In genomic region chr4:84583871-84584373, GRCh38 we compare ENCODE assay signal across 8 cellular contexts. TPM values are rescaled to one million over a fixed set of nuclear protein-coding genes. Genes with fewer than 3 reads are reported as not detected.
A peak's percentile ranks its signal among the peaks of the same experiment; 100 is the strongest.
DNase-seq lines count a peak whose midpoint lies in the region; ATAC-seq, FAIRE-seq and TF ChIP-seq lines count a peak whose summit lies in the region.

No MANE protein-coding gene starts in this region.

- H3K9me3 ChIP-seq in BLaER1: peaks cover 27% of the 10 kb centered on the region
- no peaks in the 10 kb centered on the region for H3K9me3 ChIP-seq in body of pancreas
- H3K9me3 ChIP-seq in lung (ENCODE audit: control insufficient read depth in 2 of 2, insufficient read depth in 1 of 2, low read length in 1 of 2): peaks cover 3 to 7% of the 10 kb centered on the region in 2 donors

- no peak overlapping the region for H3K27ac ChIP-seq in BLaER1
- H3K27ac ChIP-seq in body of pancreas: peak overlapping the region; percentile 83 to 94 (median 94)
- H3K27ac ChIP-seq in lung (ENCODE audit: low read depth in 1 of 2, low read length in 1 of 2): peak overlapping the region; percentile 87 to 93

- H3K36me3 ChIP-seq in BLaER1 (no peaks in the 10 kb centered on the region), body of pancreas (replicated peaks in 1 of 2; ENCODE audit: insufficient read depth in 1 of 2, low read depth in 2 of 2) (no peaks in the 10 kb centered on the region), lung (ENCODE audit: control insufficient read depth in 2 of 2, insufficient read depth in 2 of 2, low read length in 2 of 2) (no peaks in the 10 kb centered on the region)

- H3K4me1 ChIP-seq in BLaER1: peaks cover 6% of the 10 kb centered on the region; the same call in 1 of the 2 replicates
- peaks cover 27% of the 10 kb centered on the region for H3K4me1 ChIP-seq in body of pancreas
- H3K4me1 ChIP-seq in lung (ENCODE audit: control insufficient read depth in 2 of 2, insufficient read depth in 2 of 2, low read length in 2 of 2): peaks cover 0 to 7% of the 10 kb centered on the region in 2 donors

- CTCF ChIA-PET in HEK293T (lab: Yijun Ruan, JAX): interaction anchor here (0.9 to 1.6 kb wide), 3 partner anchors 8 to 387 kb away, joined by 3 read pairs; no protein-coding TSS in a partner anchor

- intact Hi-C loops in body of pancreas (cut with DNase I): no loop called here

- no peak for TF ChIP-seq POLR2A in body of pancreas (IDR thresholded peaks at IDR 0.05)
- TF ChIP-seq POLR2A in GM12892 (IDR thresholded peaks at IDR 0.05; ENCODE audit: low read depth, low read length): no peak

- H3K9ac ChIP-seq in BLaER1: no peak overlapping the region

- H4K20me1 ChIP-seq in BLaER1: no peaks in the 10 kb centered on the region

- DNase-seq in HT-29 (ENCODE audit: low spot score): peak; percentile 62
- DNase-seq in body of pancreas: no peak
- DNase-seq in lung (ENCODE audit: low spot score): no peak
- DNase-seq in SW 1271 (lab: John Stamatoyannopoulos, UW): no peak
- no peak for DNase-seq in GM12892 (ENCODE audit: insufficient read length)
- no peak for DNase-seq in UCSD-AML1 (lab: John Stamatoyannopoulos, UW; ENCODE audit: unreplicated experiment)
- DNase-seq in HEK293T (ENCODE audit: extremely low spot score): no peak

- peak overlapping the region; percentile 83 for H3K4me2 ChIP-seq in BLaER1

- WGBS in body of pancreas, 2 donors: 7 to 10% methylated on average over 15 of the region's 15 CpGs
- 13 to 15% methylated on average over 15 of the region's 15 CpGs for WGBS in lung, 2 donors

- H3K27me3 ChIP-seq in BLaER1 (peaks cover 49% of the 10 kb centered on the region), body of pancreas (no peaks in the 10 kb centered on the region), lung (ENCODE audit: control insufficient read depth, insufficient read depth) (no peaks in the 10 kb centered on the region)

- no peak for FAIRE-seq in GM12892 (lab: Jason Lieb, UNC)

- POLR2A ChIA-PET in HEK293T (lab: Yijun Ruan, JAX): interaction anchor here (1.0 kb wide), 1 partner anchor 10 kb away, joined by 3 read pairs; no protein-coding TSS in a partner anchor

- ATAC-seq in body of pancreas (no peak), lung (ENCODE audit: insufficient read depth, low FRiP score) (no peak)

- TF ChIP-seq CTCF in body of pancreas (IDR thresholded peaks at IDR 0.05) (no peak), lung (IDR thresholded peaks at IDR 0.05; ENCODE audit: control extremely low read depth, extremely low read depth) (no peak)

- H3K4me3 ChIP-seq in BLaER1 (peak overlapping the region; percentile 70), body of pancreas (peak overlapping the region; percentile 37 to 71), lung (peak overlapping the region; percentile 62)

TF ChIP-seq in HEK293T, 16 proteins besides CTCF, POLR2A, EP300 and RAD21:
- TF ChIP-seq ZNF384 (IDR thresholded peaks at IDR 0.05) (no peak), SP1 (IDR thresholded peaks at IDR 0.05) (no peak), TARDBP (IDR thresholded peaks at IDR 0.05) (no peak), PKNOX1 (IDR thresholded peaks at IDR 0.05) (no peak), FOXM1 (IDR thresholded peaks at IDR 0.05; ENCODE audit: borderline replicate concordance) (no peak), ARNT (IDR thresholded peaks at IDR 0.05) (no peak), ELF4 (IDR thresholded peaks at IDR 0.05) (no peak), BHLHE40 (IDR thresholded peaks at IDR 0.05; ENCODE audit: borderline replicate concordance) (no peak)

RNA-seq across cellular contexts. Expression of gene CDS1, which starts 1.0 kb away (rescaled TPM):
- 11.6 and 14.8 TPM in 2 replicates for total RNA-seq in HT-29 (2014; rRNA removed; shearing (Covaris generic))
- total RNA-seq in body of pancreas (1 to 10 TPM; 5.2 to 5.9 TPM), lung (10 to 100 TPM; 21.2 to 32.7 TPM)
- polyA plus RNA-seq in lung: 10 to 100 TPM; 10.7 to 16.4 TPM
- 0.04 TPM for polyA plus RNA-seq in GM12892 (2012; ENCODE audit: missing spikeins)
